Comparison of ENCODE assay signal across 7 cellular contexts in the genomic region with DNA sequence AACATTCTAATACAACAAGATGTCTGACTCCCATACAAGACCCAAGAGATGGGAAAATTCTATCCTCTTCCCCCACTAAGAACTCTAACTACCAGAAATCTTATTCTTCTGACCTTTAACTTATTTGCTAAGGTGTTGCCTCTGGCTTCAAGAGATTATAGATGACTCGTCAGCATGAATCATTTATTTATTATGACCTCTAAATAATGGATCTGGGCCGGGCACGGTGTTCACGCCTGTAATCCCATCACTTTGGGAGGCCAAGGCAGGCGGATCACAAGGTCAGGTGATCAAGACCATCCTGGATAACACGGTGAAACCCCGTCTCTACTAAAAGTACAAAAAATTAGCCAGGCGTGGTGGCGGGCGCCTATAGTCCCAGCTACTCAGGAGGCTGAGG. TPM values are rescaled to one million over a fixed set of nuclear protein-coding genes. Genes with fewer than 3 reads are reported as not detected.
DNase-seq lines count a peak whose midpoint lies in the region; ATAC-seq, FAIRE-seq and TF ChIP-seq lines count a peak whose summit lies in the region.
"Not testable (repeated sequence)": the region's sequence is repeated elsewhere in the genome, so short reads cannot be mapped to it uniquely, and the experiment has no call there.

No MANE protein-coding gene starts in this region.

- H3K4me2 ChIP-seq in KMS-11, PC-9, neural progenitor cell: not testable (repeated sequence)

- ATAC-seq in foreskin keratinocyte, result peak; percentile 57

- CTCF ChIA-PET in PC-9 (lab: Charles Lee), result not testable (repeated sequence)

- not testable (repeated sequence) for TF ChIP-seq CTCF in KMS-11 (conservative IDR thresholded peaks at IDR 0.05; ENCODE audit: low read depth, low read length); PC-9 (conservative IDR thresholded peaks at IDR 0.05); bronchial epithelial cell (IDR thresholded peaks at IDR 0.05; ENCODE audit: insufficient read depth, low read length, severe bottlenecking); foreskin keratinocyte (conservative IDR thresholded peaks at IDR 0.05); neural progenitor cell (IDR thresholded peaks at IDR 0.05)

- not testable (repeated sequence) for H3F3A ChIP-seq in PC-9 (ENCODE audit: insufficient read depth, low read depth); neural progenitor cell (ENCODE audit: low read depth)

- FAIRE-seq in bronchial epithelial cell (lab: Jason Lieb, UNC), result not testable (repeated sequence)

- H3K27me3 Mint-ChIP-seq in neural progenitor cell (ENCODE audit: insufficient read depth, low read depth), result not testable (repeated sequence)

- H3K36me3 Mint-ChIP-seq in neural progenitor cell, result peaks cover 16% of the 10 kb centered on the region

- DNase-seq in ELR (ENCODE audit: low read depth), result peak; percentile 52
- DNase-seq in PC-9, result peak in 1 of 2 experiments; percentile 64
- not testable (repeated sequence) for DNase-seq in SK-N-MC (ENCODE audit: low read depth, low spot score); foreskin keratinocyte; neural progenitor cell (ENCODE audit: low spot score)
- peak; percentile 71 for DNase-seq in bronchial epithelial cell (ENCODE audit: low read depth)

- not testable (repeated sequence) for H3K9me2 ChIP-seq in PC-9 (ENCODE audit: insufficient read depth)

- not testable (repeated sequence) for H3K4me3 ChIP-seq in KMS-11 (IDR thresholded peaks at IDR 0.05; ENCODE audit: insufficient read depth, low read depth, low read length); PC-9; SK-N-MC; bronchial epithelial cell (ENCODE audit: low read depth, low read length); neural progenitor cell

- H4K20me1 ChIP-seq in KMS-11 (ENCODE audit: insufficient read depth); PC-9 (ENCODE audit: insufficient read depth); neural progenitor cell (ENCODE audit: low read depth): not testable (repeated sequence)

- not testable (repeated sequence) for H3K4me1 Mint-ChIP-seq in neural progenitor cell

- H3K36me3 ChIP-seq in KMS-11 (ENCODE audit: insufficient read depth); PC-9 (ENCODE audit: low read depth); SK-N-MC (ENCODE audit: insufficient read depth, low read length); bronchial epithelial cell (ENCODE audit: control insufficient read depth, insufficient read depth, low read length); neural progenitor cell: not testable (repeated sequence)

- H3K27me3 ChIP-seq in KMS-11 (ENCODE audit: insufficient read depth, low read depth); PC-9 (ENCODE audit: insufficient read depth, low read depth); bronchial epithelial cell (ENCODE audit: control insufficient read depth, insufficient read depth, low read length); foreskin keratinocyte; neural progenitor cell: not testable (repeated sequence)

- intact Hi-C loops in PC-9 (cut with micrococcal nuclease; ENCODE audit: unreplicated experiment), result not testable (repeated sequence)

- not testable (repeated sequence) for BruUV-seq in PC-9 (replicated peaks; lab: Mats Ljungman, UMichigan)

- not testable (repeated sequence) for H3K9ac ChIP-seq in KMS-11; SK-N-MC (ENCODE audit: insufficient read length); neural progenitor cell

- H3K27ac ChIP-seq in KMS-11, result peak overlapping the region; percentile 96; the same call in 1 of the 2 replicates
- H3K27ac ChIP-seq in PC-9, result 0 out of 2 replicates have a peak overlapping the region, but pooled peaks have one; percentile 11
- H3K27ac ChIP-seq in SK-N-MC, result peak overlapping the region; percentile 81; the same call in 1 of the 2 replicates
- not testable (repeated sequence) for H3K27ac ChIP-seq in foreskin keratinocyte, neural progenitor cell

- H3K9me3 Mint-ChIP-seq in neural progenitor cell, result not testable (repeated sequence)

- POLR2A ChIA-PET in PC-9 (lab: Charles Lee; ENCODE audit: unreplicated experiment), result not testable (repeated sequence)

- not testable (repeated sequence) for H3K9me3 ChIP-seq in PC-9 (ENCODE audit: insufficient read depth, low read depth); SK-N-MC (ENCODE audit: low read depth, low read length); neural progenitor cell (ENCODE audit: low read depth)

- peak overlapping the region; percentile 17 for H3K27ac Mint-ChIP-seq in neural progenitor cell

- H2AFZ ChIP-seq in KMS-11 (ENCODE audit: low read depth); PC-9; neural progenitor cell (replicated peaks): not testable (repeated sequence)

- not testable (repeated sequence) for H3K79me2 ChIP-seq in KMS-11 (ENCODE audit: insufficient read depth, low read depth); PC-9 (ENCODE audit: low read depth); neural progenitor cell (ENCODE audit: low read depth)

- peaks cover 48% of the 10 kb centered on the region for H3K4me1 ChIP-seq in KMS-11 (ENCODE audit: low read depth, poor library complexity, severe bottlenecking)
- H3K4me1 ChIP-seq in PC-9 (replicated peaks; ENCODE audit: insufficient read depth); foreskin keratinocyte; neural progenitor cell: not testable (repeated sequence)

- not testable (repeated sequence) for H3K4me3 Mint-ChIP-seq in neural progenitor cell

RNA-seq across cellular contexts. Expression of a gene that starts 10.9 kb away (rescaled TPM):
- total RNA-seq in PC-9 (2021) (8.8 and 9.0 TPM in 2 replicates), bronchial epithelial cell (11.3 and 13.6 TPM in 2 replicates), foreskin keratinocyte (7.2 and 8.6 TPM in 2 replicates), neural progenitor cell (ENCODE audit: low replicate concordance) (14.3 and 14.7 TPM in 2 replicates)
- 4.2 and 5.0 TPM in 2 replicates for polyA plus RNA-seq in foreskin keratinocyte

RNA-seq across cellular contexts. Expression of a gene that starts 42.3 kb away (rescaled TPM):
- total RNA-seq in PC-9 (2021) (59.2 and 68.9 TPM in 2 replicates), bronchial epithelial cell (20.5 and 31.2 TPM in 2 replicates), foreskin keratinocyte (40.0 and 48.4 TPM in 2 replicates), neural progenitor cell (ENCODE audit: low replicate concordance) (82.9 and 162 TPM in 2 replicates)
- polyA plus RNA-seq in foreskin keratinocyte, result 18.7 and 24.4 TPM in 2 replicates
